Comparison of ENCODE assay signal across 8 cellular contexts in genomic region chrX:40108959-40109287, GRCh38. TPM values are rescaled to one million over a fixed set of nuclear protein-coding genes. Genes with fewer than 3 reads are reported as not detected.
DNase-seq lines count a peak whose midpoint lies in the region; ATAC-seq and TF ChIP-seq lines count a peak whose summit lies in the region.

No MANE protein-coding gene starts in this region.

- H2BK15ac ChIP-seq in H9 (ENCODE audit: low read depth, low read length) = no peak overlapping the region; the same call in 1 of the 2 replicates

- H3K23ac ChIP-seq in H9 (ENCODE audit: insufficient read length, low read depth, low read length) = no peak overlapping the region

- H3K4me1 Mint-ChIP-seq in H9 = peaks cover 15 to 25% of the 10 kb centered on the region in 2 experiments

- no peak overlapping the region for H3T11ph ChIP-seq in H9 (ENCODE audit: low read length)

- H2AK5ac ChIP-seq in H9 (ENCODE audit: insufficient read length, low read length) = no peak overlapping the region

- H3K14ac ChIP-seq in H9 (ENCODE audit: insufficient read depth, low read length) = peak overlapping the region; percentile 81

- ATAC-seq in activated naive CD4-positive, alpha-beta T cell treated with anti-CD3 and anti-CD28 coated beads, Interleukin-2, amount 50 U/mL, for 72 hours = peak; percentile 57 to 72
- peak; percentile 35 for ATAC-seq in omental fat pad (ENCODE audit: low FRiP score)
- ATAC-seq in GM21515 (IDR thresholded peaks at IDR 0.05; ENCODE audit: unreplicated experiment) = no peak
- no peak for ATAC-seq in GM21717 (IDR thresholded peaks at IDR 0.05; ENCODE audit: unreplicated experiment)

- peaks cover 18% of the 10 kb centered on the region for H3K27me3 ChIP-seq in H9 (ENCODE audit: insufficient read depth, low read length)

- peaks cover 5 to 8% (median 5%) of the 10 kb centered on the region in 3 experiments; a peak in 4 of 7 replicates for H3K36me3 Mint-ChIP-seq in H9 (ENCODE audit: insufficient read depth in 1 of 3, low read depth in 3 of 3)
- H3K36me3 Mint-ChIP-seq in activated naive CD4-positive, alpha-beta T cell treated with anti-CD3 and anti-CD28 coated beads, Interleukin-2, amount 50 U/mL, for 72 hours = no peaks in the 10 kb centered on the region

- WGBS in H9 (ENCODE audit: extremely low coverage, insufficient read length, low lambda C conversion rate) = no CpG with 5 or more reads among the region's 48 CpGs

- H3K27ac Mint-ChIP-seq in H9 = no peak overlapping the region
- no peak overlapping the region for H3K27ac Mint-ChIP-seq in activated naive CD4-positive, alpha-beta T cell treated with anti-CD3 and anti-CD28 coated beads, Interleukin-2, amount 50 U/mL, for 72 hours

- no peaks in the 10 kb centered on the region for H3K4me1 ChIP-seq in H9 (ENCODE audit: insufficient read depth, low read length)

- no peak overlapping the region for H3K56ac ChIP-seq in H9 (ENCODE audit: insufficient read length, low read depth, low read length)

- H4K8ac ChIP-seq in H9 (replicated peaks; ENCODE audit: insufficient read length, low read depth, low read length) = no peak overlapping the region

- no peak overlapping the region for H2BK20ac ChIP-seq in H9 (ENCODE audit: low read depth, low read length, poor library complexity, severe bottlenecking)

- H4K20me1 ChIP-seq in H9 (ENCODE audit: control insufficient read depth, insufficient read depth, insufficient read length) = no peaks in the 10 kb centered on the region

- H4K91ac ChIP-seq in H9 (ENCODE audit: insufficient read length, low read depth, low read length) = no peak overlapping the region

- peak overlapping the region; percentile 66 for H3K18ac ChIP-seq in H9 (ENCODE audit: insufficient read length, low read depth, low read length)

- no peak overlapping the region for H4K5ac ChIP-seq in H9 (ENCODE audit: insufficient read length, low read depth, low read length)

- H3K79me2 ChIP-seq in H9 (ENCODE audit: insufficient read depth, low read length) = no peaks in the 10 kb centered on the region

- peak overlapping the region; percentile 57 to 79; a peak in 4 of 5 replicates for H3K4me3 Mint-ChIP-seq in H9

- no peak overlapping the region for H2BK5ac ChIP-seq in H9 (ENCODE audit: insufficient read length, low read length)

- peaks cover 30% of the 10 kb centered on the region for H3K23me2 ChIP-seq in H9 (ENCODE audit: insufficient read length, low read depth, low read length, poor library complexity, severe bottlenecking)

- peaks cover 55% of the 10 kb centered on the region for H3K27me3 Mint-ChIP-seq in H9 (ENCODE audit: low read depth)

- no peaks in the 10 kb centered on the region for H3K79me1 ChIP-seq in H9 (ENCODE audit: insufficient read depth, low read depth, low read length, poor library complexity, severe bottlenecking)

- no peak overlapping the region for H3K27ac ChIP-seq in H9 (ENCODE audit: insufficient read length, low read depth, low read length)

- intact Hi-C loops in head of caudate nucleus (cut with DNase I) = loop anchor here (5.0 kb wide), 2 partner anchors 43 to 68 kb away; no protein-coding TSS in a partner anchor

- peak overlapping the region; percentile 72 for H3K4me2 ChIP-seq in H9 (ENCODE audit: insufficient read depth, insufficient read length, low read length)

- H3K9ac ChIP-seq in H9 (ENCODE audit: extremely low read depth, insufficient read length, low read length) = no peak overlapping the region

- TF ChIP-seq CTCF in H9 (conservative IDR thresholded peaks at IDR 0.05) = no peak
- no peak for TF ChIP-seq CTCF in omental fat pad (IDR thresholded peaks at IDR 0.05)

- peaks cover 41 to 48% of the 10 kb centered on the region in 2 experiments for H3K9me3 Mint-ChIP-seq in H9
- no peaks in the 10 kb centered on the region for H3K9me3 Mint-ChIP-seq in activated naive CD4-positive, alpha-beta T cell treated with anti-CD3 and anti-CD28 coated beads, Interleukin-2, amount 50 U/mL, for 72 hours

- H3K4ac ChIP-seq in H9 (ENCODE audit: low read depth, low read length) = no peak overlapping the region

- no peak overlapping the region for H2BK12ac ChIP-seq in H9 (ENCODE audit: insufficient read length, low read depth, low read length)

- H3K9me3 ChIP-seq in H9 (ENCODE audit: control insufficient read depth, low read depth, low read length) = no peaks in the 10 kb centered on the region

- no peak overlapping the region for H2BK120ac ChIP-seq in H9 (ENCODE audit: low read depth, low read length, poor library complexity, severe bottlenecking)

- H2AFZ ChIP-seq in H9 (ENCODE audit: low read length) = no peak overlapping the region

- DNase-seq in AG08395 (ENCODE audit: low spot score) (peak; percentile 81), H9 (peak; percentile 63), RKO (ENCODE audit: low spot score) (peak; percentile 67), head of caudate nucleus (peak in 39 of 42 donors; percentile 46 to 91 (median 78)), omental fat pad (ENCODE audit: low spot score) (no peak)
- peak; percentile 61 to 70 for DNase-seq in activated naive CD4-positive, alpha-beta T cell treated with anti-CD3 and anti-CD28 coated beads, Interleukin-2, amount 50 U/mL, for 72 hours (ENCODE audit: low spot score in 2 of 2)

RNA-seq across cellular contexts. Expression of gene BCOR, which starts 11.2 kb away (rescaled TPM):
- total RNA-seq in H9 (2021) (126 and 134 TPM in 2 replicates), omental fat pad (10 to 100 TPM; 12.8 to 28.8 (median 18.6) TPM)
- 10 to 100 TPM; 46.9 to 48.3 TPM for total RNA-seq in activated naive CD4-positive, alpha-beta T cell treated with anti-CD3 and anti-CD28 coated beads, Interleukin-2, amount 50 U/mL, for 72 hours

Comparison
In these comparisons a context has a peak if more than half of its experiments do, and no peak if none do; other contexts are left out.
1. ATAC-seq: peak in activated naive CD4-positive, alpha-beta T cell treated with anti-CD3 and anti-CD28 coated beads, Interleukin-2, amount 50 U/mL, for 72 hours (2 of 2) and omental fat pad (single experiment); none in GM21515 (single experiment) and GM21717 (single experiment).